2 cellular contexts compared by ENCODE assay signal in the genomic region with DNA sequence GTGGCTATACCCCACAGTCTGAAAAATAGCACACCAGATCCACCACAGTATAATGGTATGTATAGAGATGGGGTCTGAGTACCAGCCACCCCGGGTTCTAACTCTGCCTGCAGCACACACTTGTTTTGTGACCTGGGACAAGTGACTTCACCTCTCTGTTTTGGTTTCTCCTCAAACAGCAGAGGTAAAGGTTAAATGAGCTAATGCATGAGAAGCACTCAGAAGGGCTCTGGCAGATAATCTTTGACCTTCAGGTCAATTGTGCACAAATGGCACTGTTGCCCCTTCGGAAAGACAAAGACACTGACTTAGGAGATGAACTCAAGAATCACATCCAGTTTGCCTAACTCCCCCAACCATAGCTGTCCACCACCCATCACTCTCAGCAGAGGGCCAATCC.
TF ChIP-seq lines count a peak whose summit lies in the region.

No MANE protein-coding gene starts in this region.

TF ChIP-seq in SK-N-SH, 30 proteins besides CTCF, POLR2A, EP300 and RAD21:
- TF ChIP-seq, protein P1, sequence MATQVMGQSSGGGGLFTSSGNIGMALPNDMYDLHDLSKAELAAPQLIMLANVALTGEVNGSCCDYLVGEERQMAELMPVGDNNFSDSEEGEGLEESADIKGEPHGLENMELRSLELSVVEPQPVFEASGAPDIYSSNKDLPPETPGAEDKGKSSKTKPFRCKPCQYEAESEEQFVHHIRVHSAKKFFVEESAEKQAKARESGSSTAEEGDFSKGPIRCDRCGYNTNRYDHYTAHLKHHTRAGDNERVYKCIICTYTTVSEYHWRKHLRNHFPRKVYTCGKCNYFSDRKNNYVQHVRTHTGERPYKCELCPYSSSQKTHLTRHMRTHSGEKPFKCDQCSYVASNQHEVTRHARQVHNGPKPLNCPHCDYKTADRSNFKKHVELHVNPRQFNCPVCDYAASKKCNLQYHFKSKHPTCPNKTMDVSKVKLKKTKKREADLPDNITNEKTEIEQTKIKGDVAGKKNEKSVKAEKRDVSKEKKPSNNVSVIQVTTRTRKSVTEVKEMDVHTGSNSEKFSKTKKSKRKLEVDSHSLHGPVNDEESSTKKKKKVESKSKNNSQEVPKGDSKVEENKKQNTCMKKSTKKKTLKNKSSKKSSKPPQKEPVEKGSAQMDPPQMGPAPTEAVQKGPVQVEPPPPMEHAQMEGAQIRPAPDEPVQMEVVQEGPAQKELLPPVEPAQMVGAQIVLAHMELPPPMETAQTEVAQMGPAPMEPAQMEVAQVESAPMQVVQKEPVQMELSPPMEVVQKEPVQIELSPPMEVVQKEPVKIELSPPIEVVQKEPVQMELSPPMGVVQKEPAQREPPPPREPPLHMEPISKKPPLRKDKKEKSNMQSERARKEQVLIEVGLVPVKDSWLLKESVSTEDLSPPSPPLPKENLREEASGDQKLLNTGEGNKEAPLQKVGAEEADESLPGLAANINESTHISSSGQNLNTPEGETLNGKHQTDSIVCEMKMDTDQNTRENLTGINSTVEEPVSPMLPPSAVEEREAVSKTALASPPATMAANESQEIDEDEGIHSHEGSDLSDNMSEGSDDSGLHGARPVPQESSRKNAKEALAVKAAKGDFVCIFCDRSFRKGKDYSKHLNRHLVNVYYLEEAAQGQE (IDR thresholded peaks at IDR 0.05; ENCODE audit: low read depth, low read length): no peak

TF ChIP-seq in SK-N-SH treated with all-trans-retinoic acid at 6 μM for 48 hours, 23 proteins besides CTCF, POLR2A, EP300 and RAD21:
- TF ChIP-seq ZFP3 (CRISPR knock-in tag; IDR thresholded peaks at IDR 0.05) (no peak), RARB (CRISPR knock-in tag; IDR thresholded peaks at IDR 0.05) (no peak)
- TF ChIP-seq, protein P2, sequence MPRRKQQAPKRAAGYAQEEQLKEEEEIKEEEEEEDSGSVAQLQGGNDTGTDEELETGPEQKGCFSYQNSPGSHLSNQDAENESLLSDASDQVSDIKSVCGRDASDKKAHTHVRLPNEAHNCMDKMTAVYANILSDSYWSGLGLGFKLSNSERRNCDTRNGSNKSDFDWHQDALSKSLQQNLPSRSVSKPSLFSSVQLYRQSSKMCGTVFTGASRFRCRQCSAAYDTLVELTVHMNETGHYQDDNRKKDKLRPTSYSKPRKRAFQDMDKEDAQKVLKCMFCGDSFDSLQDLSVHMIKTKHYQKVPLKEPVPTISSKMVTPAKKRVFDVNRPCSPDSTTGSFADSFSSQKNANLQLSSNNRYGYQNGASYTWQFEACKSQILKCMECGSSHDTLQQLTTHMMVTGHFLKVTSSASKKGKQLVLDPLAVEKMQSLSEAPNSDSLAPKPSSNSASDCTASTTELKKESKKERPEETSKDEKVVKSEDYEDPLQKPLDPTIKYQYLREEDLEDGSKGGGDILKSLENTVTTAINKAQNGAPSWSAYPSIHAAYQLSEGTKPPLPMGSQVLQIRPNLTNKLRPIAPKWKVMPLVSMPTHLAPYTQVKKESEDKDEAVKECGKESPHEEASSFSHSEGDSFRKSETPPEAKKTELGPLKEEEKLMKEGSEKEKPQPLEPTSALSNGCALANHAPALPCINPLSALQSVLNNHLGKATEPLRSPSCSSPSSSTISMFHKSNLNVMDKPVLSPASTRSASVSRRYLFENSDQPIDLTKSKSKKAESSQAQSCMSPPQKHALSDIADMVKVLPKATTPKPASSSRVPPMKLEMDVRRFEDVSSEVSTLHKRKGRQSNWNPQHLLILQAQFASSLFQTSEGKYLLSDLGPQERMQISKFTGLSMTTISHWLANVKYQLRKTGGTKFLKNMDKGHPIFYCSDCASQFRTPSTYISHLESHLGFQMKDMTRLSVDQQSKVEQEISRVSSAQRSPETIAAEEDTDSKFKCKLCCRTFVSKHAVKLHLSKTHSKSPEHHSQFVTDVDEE (CRISPR knock-in tag; IDR thresholded peaks at IDR 0.05): no peak
TF ChIP-seq in SK-N-SH treated with all-trans-retinoic acid at 6 μM for 48 hours: peak in this region for 0.
